ENCODE assay signal across 1 cellular context in the genomic region with DNA sequence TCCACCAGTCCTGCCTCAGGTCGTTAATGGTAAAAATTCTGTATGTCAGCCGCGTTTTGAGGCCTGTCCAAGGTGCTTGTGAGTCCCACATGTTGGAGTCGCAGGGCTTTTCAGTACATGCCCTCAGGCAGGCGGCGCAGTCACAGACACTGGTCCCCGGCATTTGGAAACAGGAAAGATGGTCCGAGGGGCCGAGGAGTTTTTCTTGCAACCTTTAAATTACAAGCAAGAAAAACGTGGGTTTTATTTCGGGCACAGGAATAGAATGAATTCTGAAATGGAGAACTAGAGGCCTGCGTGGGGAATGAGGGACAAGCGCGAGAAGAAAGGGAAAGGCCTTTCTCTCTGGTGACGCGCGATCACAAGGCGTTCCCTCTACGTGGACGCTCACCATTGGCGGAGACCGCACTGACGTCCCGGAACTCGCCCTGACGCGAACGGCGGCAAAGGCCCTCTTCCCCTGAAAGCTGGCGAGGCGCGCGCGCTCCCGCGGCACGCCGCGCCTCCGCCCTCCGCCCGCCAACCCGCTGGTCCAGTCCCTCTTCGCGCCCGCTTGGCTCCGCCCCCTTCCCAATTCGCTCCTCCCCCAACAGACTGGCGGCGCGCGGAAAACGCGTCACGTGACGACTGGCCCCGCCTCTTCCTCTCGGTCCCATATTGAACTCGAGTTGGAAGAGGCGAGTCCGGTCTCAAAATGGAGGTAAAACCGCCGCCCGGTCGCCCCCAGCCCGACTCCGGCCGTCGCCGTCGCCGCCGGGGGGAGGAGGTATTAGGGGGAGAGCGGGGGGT.
TF ChIP-seq lines count a peak whose summit lies in the region.

TSS of gene HNRNPA3 (plus strand) at position 689 of the 789 bp plus-strand sequence. CDS start at position 695, 6 bp downstream.

TF ChIP-seq in HepG2, 621 proteins besides CTCF, POLR2A, EP300 and RAD21 (continued from another document and continues in another):
- TF ChIP-seq, protein P1, sequence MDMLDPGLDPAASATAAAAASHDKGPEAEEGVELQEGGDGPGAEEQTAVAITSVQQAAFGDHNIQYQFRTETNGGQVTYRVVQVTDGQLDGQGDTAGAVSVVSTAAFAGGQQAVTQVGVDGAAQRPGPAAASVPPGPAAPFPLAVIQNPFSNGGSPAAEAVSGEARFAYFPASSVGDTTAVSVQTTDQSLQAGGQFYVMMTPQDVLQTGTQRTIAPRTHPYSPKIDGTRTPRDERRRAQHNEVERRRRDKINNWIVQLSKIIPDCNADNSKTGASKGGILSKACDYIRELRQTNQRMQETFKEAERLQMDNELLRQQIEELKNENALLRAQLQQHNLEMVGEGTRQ (IDR thresholded peaks at IDR 0.05; ENCODE audit: low read depth, low read length), result peak; percentile 86
- TF ChIP-seq, protein P1 (CRISPR knock-in tag; IDR thresholded peaks at IDR 0.05; ENCODE audit: borderline replicate concordance), result peak; percentile 87; the same call in 1 of the 2 replicates
- TF ChIP-seq STAT5B (CRISPR knock-in tag; IDR thresholded peaks at IDR 0.05) (no peak; the same call in 1 of the 2 replicates), POGK (CRISPR knock-in tag; conservative IDR thresholded peaks at IDR 0.05) (peak; percentile 88), ZNF691 (CRISPR knock-in tag; IDR thresholded peaks at IDR 0.05; ENCODE audit: borderline replicate concordance, low read depth) (peak; percentile 70; the same call in 1 of the 2 replicates), SKI (IDR thresholded peaks at IDR 0.05; ENCODE audit: partially characterized antibody) (peak; percentile 63), ZNF274 (CRISPR knock-in tag; IDR thresholded peaks at IDR 0.05) (0 out of 2 replicates have a peak, but pooled peaks have one; percentile 59), GTF2F1 (IDR thresholded peaks at IDR 0.05; ENCODE audit: low read length) (no peak), ZNF816 (CRISPR knock-in tag; IDR thresholded peaks at IDR 0.05; ENCODE audit: borderline replicate concordance) (peak; percentile 15; the same call in 1 of the 2 replicates), HOXA9 (CRISPR knock-in tag; IDR thresholded peaks at IDR 0.05; ENCODE audit: borderline replicate concordance) (no peak; the same call in 1 of the 2 replicates), HNRNPL (IDR thresholded peaks at IDR 0.05; ENCODE audit: low read depth, low read length) (no peak), ZFY (CRISPR knock-in tag; IDR thresholded peaks at IDR 0.05) (peak; percentile 89), HDAC6 (IDR thresholded peaks at IDR 0.05; ENCODE audit: low read depth, low read length) (no peak; the same call in 1 of the 2 replicates), ZNF10 (CRISPR knock-in tag; IDR thresholded peaks at IDR 0.05; ENCODE audit: borderline replicate concordance, low read depth) (no peak), ZNF138 (CRISPR knock-in tag; IDR thresholded peaks at IDR 0.05; ENCODE audit: low read depth) (0 out of 2 replicates have a peak, but pooled peaks have one; percentile 91), ZNF296 (CRISPR knock-in tag; conservative IDR thresholded peaks at IDR 0.05) (no peak), ZNF547 (CRISPR knock-in tag; IDR thresholded peaks at IDR 0.05) (peak; percentile 79), ZSCAN29 (CRISPR knock-in tag; conservative IDR thresholded peaks at IDR 0.05) (0 out of 2 replicates have a peak, but pooled peaks have one; percentile 46), TERF1 (CRISPR knock-in tag; IDR thresholded peaks at IDR 0.05) (no peak), ZNF263 (CRISPR knock-in tag; IDR thresholded peaks at IDR 0.05) (peak; percentile 60; the same call in 1 of the 2 replicates), ZBED4 (CRISPR knock-in tag; IDR thresholded peaks at IDR 0.05; ENCODE audit: borderline replicate concordance) (no peak), MEIS2 (CRISPR knock-in tag; IDR thresholded peaks at IDR 0.05) (no peak; the same call in 1 of the 2 replicates), ZNF292 (CRISPR knock-in tag; IDR thresholded peaks at IDR 0.05; ENCODE audit: borderline replicate concordance, low read depth) (no peak)
- TF ChIP-seq, protein P2, sequence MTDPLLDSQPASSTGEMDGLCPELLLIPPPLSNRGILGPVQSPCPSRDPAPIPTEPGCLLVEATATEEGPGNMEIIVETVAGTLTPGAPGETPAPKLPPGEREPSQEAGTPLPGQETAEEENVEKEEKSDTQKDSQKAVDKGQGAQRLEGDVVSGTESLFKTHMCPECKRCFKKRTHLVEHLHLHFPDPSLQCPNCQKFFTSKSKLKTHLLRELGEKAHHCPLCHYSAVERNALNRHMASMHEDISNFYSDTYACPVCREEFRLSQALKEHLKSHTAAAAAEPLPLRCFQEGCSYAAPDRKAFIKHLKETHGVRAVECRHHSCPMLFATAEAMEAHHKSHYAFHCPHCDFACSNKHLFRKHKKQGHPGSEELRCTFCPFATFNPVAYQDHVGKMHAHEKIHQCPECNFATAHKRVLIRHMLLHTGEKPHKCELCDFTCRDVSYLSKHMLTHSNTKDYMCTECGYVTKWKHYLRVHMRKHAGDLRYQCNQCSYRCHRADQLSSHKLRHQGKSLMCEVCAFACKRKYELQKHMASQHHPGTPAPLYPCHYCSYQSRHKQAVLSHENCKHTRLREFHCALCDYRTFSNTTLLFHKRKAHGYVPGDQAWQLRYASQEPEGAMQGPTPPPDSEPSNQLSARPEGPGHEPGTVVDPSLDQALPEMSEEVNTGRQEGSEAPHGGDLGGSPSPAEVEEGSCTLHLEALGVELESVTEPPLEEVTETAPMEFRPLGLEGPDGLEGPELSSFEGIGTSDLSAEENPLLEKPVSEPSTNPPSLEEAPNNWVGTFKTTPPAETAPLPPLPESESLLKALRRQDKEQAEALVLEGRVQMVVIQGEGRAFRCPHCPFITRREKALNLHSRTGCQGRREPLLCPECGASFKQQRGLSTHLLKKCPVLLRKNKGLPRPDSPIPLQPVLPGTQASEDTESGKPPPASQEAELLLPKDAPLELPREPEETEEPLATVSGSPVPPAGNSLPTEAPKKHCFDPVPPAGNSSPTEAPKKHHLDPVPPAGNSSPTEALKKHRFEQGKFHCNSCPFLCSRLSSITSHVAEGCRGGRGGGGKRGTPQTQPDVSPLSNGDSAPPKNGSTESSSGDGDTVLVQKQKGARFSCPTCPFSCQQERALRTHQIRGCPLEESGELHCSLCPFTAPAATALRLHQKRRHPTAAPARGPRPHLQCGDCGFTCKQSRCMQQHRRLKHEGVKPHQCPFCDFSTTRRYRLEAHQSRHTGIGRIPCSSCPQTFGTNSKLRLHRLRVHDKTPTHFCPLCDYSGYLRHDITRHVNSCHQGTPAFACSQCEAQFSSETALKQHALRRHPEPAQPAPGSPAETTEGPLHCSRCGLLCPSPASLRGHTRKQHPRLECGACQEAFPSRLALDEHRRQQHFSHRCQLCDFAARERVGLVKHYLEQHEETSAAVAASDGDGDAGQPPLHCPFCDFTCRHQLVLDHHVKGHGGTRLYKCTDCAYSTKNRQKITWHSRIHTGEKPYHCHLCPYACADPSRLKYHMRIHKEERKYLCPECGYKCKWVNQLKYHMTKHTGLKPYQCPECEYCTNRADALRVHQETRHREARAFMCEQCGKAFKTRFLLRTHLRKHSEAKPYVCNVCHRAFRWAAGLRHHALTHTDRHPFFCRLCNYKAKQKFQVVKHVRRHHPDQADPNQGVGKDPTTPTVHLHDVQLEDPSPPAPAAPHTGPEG (CRISPR knock-in tag; IDR thresholded peaks at IDR 0.05), result no peak
- TF ChIP-seq, protein P3, sequence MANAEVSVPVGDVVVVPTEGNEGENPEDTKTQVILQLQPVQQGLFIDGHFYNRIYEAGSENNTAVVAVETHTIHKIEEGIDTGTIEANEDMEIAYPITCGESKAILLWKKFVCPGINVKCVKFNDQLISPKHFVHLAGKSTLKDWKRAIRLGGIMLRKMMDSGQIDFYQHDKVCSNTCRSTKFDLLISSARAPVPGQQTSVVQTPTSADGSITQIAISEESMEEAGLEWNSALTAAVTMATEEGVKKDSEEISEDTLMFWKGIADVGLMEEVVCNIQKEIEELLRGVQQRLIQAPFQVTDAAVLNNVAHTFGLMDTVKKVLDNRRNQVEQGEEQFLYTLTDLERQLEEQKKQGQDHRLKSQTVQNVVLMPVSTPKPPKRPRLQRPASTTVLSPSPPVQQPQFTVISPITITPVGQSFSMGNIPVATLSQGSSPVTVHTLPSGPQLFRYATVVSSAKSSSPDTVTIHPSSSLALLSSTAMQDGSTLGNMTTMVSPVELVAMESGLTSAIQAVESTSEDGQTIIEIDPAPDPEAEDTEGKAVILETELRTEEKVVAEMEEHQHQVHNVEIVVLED (CRISPR knock-in tag; IDR thresholded peaks at IDR 0.05; ENCODE audit: borderline replicate concordance), result peak; percentile 91
- TF ChIP-seq, protein P4, sequence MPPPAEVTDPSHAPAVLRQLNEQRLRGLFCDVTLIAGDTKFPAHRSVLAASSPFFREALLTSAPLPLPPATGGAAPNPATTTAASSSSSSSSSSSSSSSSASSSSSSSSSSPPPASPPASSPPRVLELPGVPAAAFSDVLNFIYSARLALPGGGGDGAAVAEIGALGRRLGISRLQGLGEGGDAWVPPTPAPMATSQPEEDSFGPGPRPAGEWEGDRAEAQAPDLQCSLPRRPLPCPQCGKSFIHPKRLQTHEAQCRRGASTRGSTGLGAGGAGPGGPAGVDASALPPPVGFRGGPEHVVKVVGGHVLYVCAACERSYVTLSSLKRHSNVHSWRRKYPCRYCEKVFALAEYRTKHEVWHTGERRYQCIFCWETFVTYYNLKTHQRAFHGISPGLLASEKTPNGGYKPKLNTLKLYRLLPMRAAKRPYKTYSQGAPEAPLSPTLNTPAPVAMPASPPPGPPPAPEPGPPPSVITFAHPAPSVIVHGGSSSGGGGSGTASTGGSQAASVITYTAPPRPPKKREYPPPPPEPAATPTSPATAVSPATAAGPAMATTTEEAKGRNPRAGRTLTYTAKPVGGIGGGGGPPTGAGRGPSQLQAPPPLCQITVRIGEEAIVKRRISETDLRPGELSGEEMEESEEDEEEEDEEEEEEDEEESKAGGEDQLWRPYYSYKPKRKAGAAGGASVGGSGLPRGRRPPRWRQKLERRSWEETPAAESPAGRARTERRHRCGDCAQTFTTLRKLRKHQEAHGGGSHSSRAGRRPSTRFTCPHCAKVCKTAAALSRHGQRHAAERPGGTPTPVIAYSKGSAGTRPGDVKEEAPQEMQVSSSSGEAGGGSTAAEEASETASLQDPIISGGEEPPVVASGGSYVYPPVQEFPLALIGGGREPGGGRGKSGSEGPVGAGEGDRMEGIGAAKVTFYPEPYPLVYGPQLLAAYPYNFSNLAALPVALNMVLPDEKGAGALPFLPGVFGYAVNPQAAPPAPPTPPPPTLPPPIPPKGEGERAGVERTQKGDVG (CRISPR knock-in tag; IDR thresholded peaks at IDR 0.05; ENCODE audit: borderline replicate concordance), result no peak; the same call in 1 of the 2 replicates
